ENCODE assay signal across 8 cellular contexts in genomic region chr14:77799863-77800730, GRCh38. TPM values are rescaled to one million over a fixed set of nuclear protein-coding genes. Genes with fewer than 3 reads are reported as not detected.
A peak's percentile ranks its signal among the peaks of the same experiment; 100 is the strongest.
DNase-seq lines count a peak whose midpoint lies in the region; ATAC-seq lines count a peak whose summit lies in the region.

A gene with protein sequence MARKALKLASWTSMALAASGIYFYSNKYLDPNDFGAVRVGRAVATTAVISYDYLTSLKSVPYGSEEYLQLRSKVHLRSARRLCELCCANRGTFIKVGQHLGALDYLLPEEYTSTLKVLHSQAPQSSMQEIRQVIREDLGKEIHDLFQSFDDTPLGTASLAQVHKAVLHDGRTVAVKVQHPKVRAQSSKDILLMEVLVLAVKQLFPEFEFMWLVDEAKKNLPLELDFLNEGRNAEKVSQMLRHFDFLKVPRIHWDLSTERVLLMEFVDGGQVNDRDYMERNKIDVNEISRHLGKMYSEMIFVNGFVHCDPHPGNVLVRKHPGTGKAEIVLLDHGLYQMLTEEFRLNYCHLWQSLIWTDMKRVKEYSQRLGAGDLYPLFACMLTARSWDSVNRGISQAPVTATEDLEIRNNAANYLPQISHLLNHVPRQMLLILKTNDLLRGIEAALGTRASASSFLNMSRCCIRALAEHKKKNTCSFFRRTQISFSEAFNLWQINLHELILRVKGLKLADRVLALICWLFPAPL (plus strand): TSS chr14:77800109. CDS start chr14:77818979, 18,870 bp downstream.

- WGBS in GM23248 (ENCODE audit: low coverage in 1 of 2, low lambda C conversion rate in 2 of 2, missing lambda C conversion rate in 2 of 2), 2 experiments: 1% methylated on average over 63 to 65 of the region's 66 CpGs

- H4K20me1 ChIP-seq in GM23248 (ENCODE audit: insufficient read depth) (no peaks in the 10 kb centered on the region), Karpas-422 (ENCODE audit: insufficient read depth, low read depth, low read length) (no peaks in the 10 kb centered on the region)

- H3K36me3 Mint-ChIP-seq in activated T-helper 2 cell treated with anti-CD3 and anti-CD28 coated beads, Interferon-gamma antibody, Interleukin-2, Interleukin-4, amounts not matched to agents 10 μg/mL and 5 μg/mL and 100 μg/mL, durations not matched to agents 14 hours and 24 hours and 36 hours (ENCODE audit: low read depth): no peaks in the 10 kb centered on the region
- no peaks in the 10 kb centered on the region for H3K36me3 Mint-ChIP-seq in natural killer cell treated with Interleukin-12 subunit alpha and Interleukin-12 subunit beta and Interleukin-15 and Interleukin-18, amount 100 ng/mL, for 72 hours

- H3K79me2 ChIP-seq in GM23248 (ENCODE audit: insufficient read depth): no peaks in the 10 kb centered on the region
- H3K79me2 ChIP-seq in Karpas-422 (ENCODE audit: low read length): no peaks in the 10 kb centered on the region

- H3K9ac ChIP-seq in GM23248 (peak within 1 kb of the TSS; percentile 86), Karpas-422 (ENCODE audit: low read length) (peak within 1 kb of the TSS; percentile 74)

- in situ Hi-C loops in GM23248 (cut with MboI): no loop called here

- H3K4me3 Mint-ChIP-seq in activated T-helper 2 cell treated with anti-CD3 and anti-CD28 coated beads, Interferon-gamma antibody, Interleukin-2, Interleukin-4, amounts not matched to agents 10 μg/mL and 5 μg/mL and 100 μg/mL, durations not matched to agents 14 hours and 24 hours and 36 hours (ENCODE audit: low read depth): peak within 1 kb of the TSS; percentile 86
- H3K4me3 Mint-ChIP-seq in natural killer cell treated with Interleukin-12 subunit alpha and Interleukin-12 subunit beta and Interleukin-15 and Interleukin-18, amount 100 ng/mL, for 72 hours: peak within 1 kb of the TSS; percentile 87

- no peaks in the 10 kb centered on the region for H3K36me3 ChIP-seq in GM23248 (ENCODE audit: low read depth)
- H3K36me3 ChIP-seq in Karpas-422 (ENCODE audit: insufficient read depth, low read length): no peaks in the 10 kb centered on the region

- H3K9me2 ChIP-seq in GM23248 (ENCODE audit: insufficient read depth): no peaks in the 10 kb centered on the region
- no peaks in the 10 kb centered on the region for H3K9me2 ChIP-seq in Karpas-422 (replicated peaks; ENCODE audit: insufficient read depth, low read length)

- H3K27ac ChIP-seq in GM23248 (peak within 1 kb of the TSS; percentile 57), Karpas-422 (ENCODE audit: low read length) (no peak within 1 kb of the TSS)

- H3K9me3 ChIP-seq in GM23248 (ENCODE audit: low read depth): no peaks in the 10 kb centered on the region
- no peaks in the 10 kb centered on the region for H3K9me3 ChIP-seq in Karpas-422 (ENCODE audit: low read length)

- H3K27me3 ChIP-seq in GM23248 (replicated peaks; ENCODE audit: insufficient read depth) (no peaks in the 10 kb centered on the region), Karpas-422 (ENCODE audit: low read length) (no peaks in the 10 kb centered on the region)

- intact Hi-C loops in activated T-helper 2 cell treated with anti-CD3 and anti-CD28 coated beads, Interferon-gamma antibody, Interleukin-2, Interleukin-4, amounts not matched to agents 10 μg/mL and 5 μg/mL and 100 μg/mL, durations not matched to agents 14 hours and 24 hours and 36 hours (cut with micrococcal nuclease): loop anchor here (1.0 kb wide), 2 partner anchors 39 to 343 kb away; partner anchors contain the start of genes SNW1 and VIPAS39

- H3F3A ChIP-seq in GM23248 (ENCODE audit: insufficient read depth): peaks cover 5% of the 10 kb centered on the region; the same call in 1 of the 2 replicates

- H3K4me2 ChIP-seq in GM23248 (ENCODE audit: unreplicated experiment): peak within 1 kb of the TSS; percentile 89
- peak within 1 kb of the TSS; percentile 78 for H3K4me2 ChIP-seq in Karpas-422 (ENCODE audit: low read depth, low read length, poor library complexity, severe bottlenecking)

- DNase-seq in EL: peak; percentile 83
- DNase-seq in GM23248: peak; percentile 92
- peak; percentile 96 for DNase-seq in Karpas-422
- peak; percentile 75 for DNase-seq in RPMI7951 (ENCODE audit: low read depth)
- DNase-seq in activated T-helper 2 cell treated with anti-CD3 and anti-CD28 coated beads, Interferon-gamma antibody, Interleukin-2, Interleukin-4, amounts not matched to agents 10 μg/mL and 5 μg/mL and 100 μg/mL, durations not matched to agents 14 hours and 24 hours and 36 hours (ENCODE audit: low spot score): peak; percentile 80
- DNase-seq in fibroblast of peridontal ligament (ENCODE audit: extremely low read depth): peak; percentile 65
- DNase-seq in natural killer cell treated with Interleukin-12 subunit alpha and Interleukin-12 subunit beta and Interleukin-15 and Interleukin-18, amount 100 ng/mL, for 72 hours (ENCODE audit: low spot score): peak; percentile 87
- DNase-seq in stimulated activated naive CD8-positive, alpha-beta T cell treated with anti-CD3 and anti-CD28 coated beads, Interleukin-15, Interleukin-2, amounts not matched to agents 100 U/mL and 50 U/mL, for 24 hours: peak; percentile 91

- peaks cover 8% of the 10 kb centered on the region for H3K4me1 Mint-ChIP-seq in activated T-helper 2 cell treated with anti-CD3 and anti-CD28 coated beads, Interferon-gamma antibody, Interleukin-2, Interleukin-4, amounts not matched to agents 10 μg/mL and 5 μg/mL and 100 μg/mL, durations not matched to agents 14 hours and 24 hours and 36 hours (ENCODE audit: low read depth)
- H3K4me1 Mint-ChIP-seq in natural killer cell treated with Interleukin-12 subunit alpha and Interleukin-12 subunit beta and Interleukin-15 and Interleukin-18, amount 100 ng/mL, for 72 hours (ENCODE audit: low read depth in 2 of 2): peaks cover 3 to 4% of the 10 kb centered on the region in 2 donors

- peak within 1 kb of the TSS; percentile 86 for H3K27ac Mint-ChIP-seq in activated T-helper 2 cell treated with anti-CD3 and anti-CD28 coated beads, Interferon-gamma antibody, Interleukin-2, Interleukin-4, amounts not matched to agents 10 μg/mL and 5 μg/mL and 100 μg/mL, durations not matched to agents 14 hours and 24 hours and 36 hours
- peak within 1 kb of the TSS; percentile 72 to 86 for H3K27ac Mint-ChIP-seq in natural killer cell treated with Interleukin-12 subunit alpha and Interleukin-12 subunit beta and Interleukin-15 and Interleukin-18, amount 100 ng/mL, for 72 hours

- H3K4me3 ChIP-seq in GM23248 (peak within 1 kb of the TSS; percentile 82), Karpas-422 (ENCODE audit: low read length) (peak within 1 kb of the TSS; percentile 79)

- peak within 1 kb of the TSS; percentile 92 for H2AFZ ChIP-seq in GM23248
- peak within 1 kb of the TSS; percentile 84 for H2AFZ ChIP-seq in Karpas-422 (ENCODE audit: low read length)

- peaks cover 9% of the 10 kb centered on the region; the same call in 1 of the 2 replicates for H3K4me1 ChIP-seq in GM23248 (ENCODE audit: insufficient read depth)
- H3K4me1 ChIP-seq in Karpas-422 (ENCODE audit: low read length): peaks cover 20% of the 10 kb centered on the region

- ATAC-seq in natural killer cell treated with Interleukin-12 subunit alpha and Interleukin-12 subunit beta and Interleukin-15 and Interleukin-18, amount 100 ng/mL, for 72 hours: peak; percentile 94 to 95
- ATAC-seq in stimulated activated naive CD8-positive, alpha-beta T cell treated with anti-CD3 and anti-CD28 coated beads, Interleukin-15, Interleukin-2, amounts not matched to agents 100 U/mL and 50 U/mL, for 24 hours: peak; percentile 96

- H3K9me3 Mint-ChIP-seq in activated T-helper 2 cell treated with anti-CD3 and anti-CD28 coated beads, Interferon-gamma antibody, Interleukin-2, Interleukin-4, amounts not matched to agents 10 μg/mL and 5 μg/mL and 100 μg/mL, durations not matched to agents 14 hours and 24 hours and 36 hours: no peaks in the 10 kb centered on the region
- H3K9me3 Mint-ChIP-seq in natural killer cell treated with Interleukin-12 subunit alpha and Interleukin-12 subunit beta and Interleukin-15 and Interleukin-18, amount 100 ng/mL, for 72 hours: no peaks in the 10 kb centered on the region

- peaks cover 3% of the 10 kb centered on the region for H3K27me3 Mint-ChIP-seq in activated T-helper 2 cell treated with anti-CD3 and anti-CD28 coated beads, Interferon-gamma antibody, Interleukin-2, Interleukin-4, amounts not matched to agents 10 μg/mL and 5 μg/mL and 100 μg/mL, durations not matched to agents 14 hours and 24 hours and 36 hours (ENCODE audit: low read depth)
- no peaks in the 10 kb centered on the region for H3K27me3 Mint-ChIP-seq in natural killer cell treated with Interleukin-12 subunit alpha and Interleukin-12 subunit beta and Interleukin-15 and Interleukin-18, amount 100 ng/mL, for 72 hours

RNA-seq across cellular contexts. Expression of the gene that starts here (rescaled TPM):
- 2.8 and 6.6 TPM in 2 replicates for total RNA-seq in GM23248 (2014; rRNA removed; shearing (Covaris generic))
- polyA plus RNA-seq in GM23248 (2016; fragmentation: Nextera tagmentation; extraction: Ambion mirVana): 4.7 TPM in 2 replicates
- 7.2 and 9.7 TPM in 2 replicates for total RNA-seq in Karpas-422 (2014; rRNA removed; shearing (Covaris generic); ENCODE audit: low replicate concordance)
- total RNA-seq in RPMI7951 (2014; rRNA removed; shearing (Covaris generic)): 2.3 and 2.4 TPM in 2 replicates
- 4.1 and 5.2 TPM in 2 replicates for total RNA-seq in activated T-helper 2 cell treated with anti-CD3 and anti-CD28 coated beads, Interferon-gamma antibody, Interleukin-2, Interleukin-4, amounts not matched to agents 10 μg/mL and 5 μg/mL and 100 μg/mL, durations not matched to agents 14 hours and 24 hours and 36 hours
- total RNA-seq in natural killer cell treated with Interleukin-12 subunit alpha and Interleukin-12 subunit beta and Interleukin-15 and Interleukin-18, amount 100 ng/mL, for 72 hours: 1 to 10 TPM; 3.0 to 4.8 TPM
